ENCODE assay signal across 4 cellular contexts in the genomic region with DNA sequence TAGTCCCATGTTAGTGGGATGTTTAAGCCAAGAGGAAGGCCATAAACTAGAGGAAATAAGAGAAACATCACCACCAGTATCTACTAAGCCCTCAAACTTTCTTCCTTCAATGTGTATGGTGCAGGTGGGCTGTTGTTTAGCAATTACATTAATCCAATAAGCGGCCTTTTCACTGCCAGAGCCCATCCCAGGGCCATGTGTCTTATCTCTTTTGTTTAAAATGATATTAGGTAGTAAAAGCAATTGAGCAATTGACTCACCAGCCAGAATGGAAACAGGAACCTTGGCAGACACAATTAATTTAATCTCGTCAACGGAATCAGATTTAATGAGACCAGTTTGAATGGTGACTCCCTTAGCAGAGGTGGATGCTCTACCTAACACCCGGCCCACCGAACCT.
"Had no signal": no experiment of that assay in that cellular context is flagged by ENCODE, and none has a peak within 500 bp of the region (broad histone marks: within the 10 kb centered on the region; RNA-seq: fewer than 3 reads in every experiment).

No MANE protein-coding gene starts in this region.

- H3K4me1 Mint-ChIP-seq: GM23338, H9 had no signal

- DNase-seq: H9, HCEC 1CT, IMR-90 had no signal

- H3K27ac Mint-ChIP-seq: GM23338, H9 had no signal

- H3K4me3 Mint-ChIP-seq: GM23338, H9 had no signal

- ATAC-seq: GM23338 had no signal
